Comparison of ENCODE assay signal across 11 cellular contexts in the genomic region with DNA sequence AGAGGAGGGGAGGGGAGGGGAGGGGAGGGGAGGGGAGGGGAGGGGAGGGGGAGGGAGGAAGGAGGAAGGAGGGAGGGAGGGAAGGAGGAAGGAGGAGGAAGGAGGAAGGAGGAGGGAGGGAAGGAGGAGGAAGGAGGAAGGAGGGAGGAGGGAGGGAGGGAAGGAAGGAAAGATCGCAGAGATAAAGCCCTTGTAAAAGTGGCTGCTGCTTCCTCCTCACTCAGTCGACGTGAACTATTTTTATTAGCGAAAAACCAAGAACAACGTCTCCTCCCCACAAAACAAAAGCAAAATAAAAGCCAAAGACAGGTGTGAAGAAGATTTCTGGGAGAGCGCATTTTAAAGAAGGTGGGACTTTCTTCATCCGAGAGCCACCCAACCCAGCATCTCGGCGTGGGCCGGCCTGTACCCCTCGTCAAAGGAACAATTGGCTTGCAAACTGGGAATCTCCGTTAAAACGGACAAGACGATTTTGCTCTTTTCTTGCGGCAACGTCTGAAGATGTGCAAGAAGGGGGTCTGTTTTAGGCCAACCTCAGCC. TPM values are rescaled to one million over a fixed set of nuclear protein-coding genes. Genes with fewer than 3 reads are reported as not detected.
DNase-seq lines count a peak whose midpoint lies in the region; ATAC-seq and TF ChIP-seq lines count a peak whose summit lies in the region.
"Had no signal": no experiment of that assay in that cellular context is flagged by ENCODE, and none has a peak within 500 bp of the region (broad histone marks: within the 10 kb centered on the region; RNA-seq: fewer than 3 reads in every experiment).

No MANE protein-coding gene starts in this region.

- H4K8ac ChIP-seq in IMR-90 (ENCODE audit: low read depth in 2 of 2, low read length in 2 of 2), result no peak overlapping the region

- no peak overlapping the region for H2BK120ac ChIP-seq in IMR-90 (ENCODE audit: low read depth, low read length)

- H3K36me3 ChIP-seq in DND-41 (ENCODE audit: insufficient read depth, low read length) (peaks cover 58% of the 10 kb centered on the region), IMR-90 (ENCODE audit: control insufficient read depth, insufficient read depth, low read length) (no peaks in the 10 kb centered on the region), iPS-15b (ENCODE audit: control insufficient read depth, insufficient read depth, low read length) (no peaks in the 10 kb centered on the region)

- no peaks in the 10 kb centered on the region for H3K9me1 ChIP-seq in IMR-90 (ENCODE audit: insufficient read depth, low read length)

- no peaks in the 10 kb centered on the region for H3K4me1 Mint-ChIP-seq in osteocyte (ENCODE audit: unreplicated experiment)

- no peak overlapping the region for H3K14ac ChIP-seq in IMR-90 (replicated peaks; ENCODE audit: low read depth, low read length)

- no peak for TF ChIP-seq CTCF in DND-41 (IDR thresholded peaks at IDR 0.05; ENCODE audit: borderline replicate concordance, extremely low read depth, low read length, poor library complexity, severe bottlenecking)
- no peak for TF ChIP-seq CTCF in IMR-90 (conservative IDR thresholded peaks at IDR 0.05; ENCODE audit: low read depth, low read length)
- TF ChIP-seq CTCF in osteocyte (IDR thresholded peaks at IDR 0.05), result no peak

- H3K27me3 ChIP-seq in DND-41 (ENCODE audit: insufficient read depth, low read length, poor library complexity) (no peaks in the 10 kb centered on the region), IMR-90 (ENCODE audit: control insufficient read depth, insufficient read depth, low read length) (no peaks in the 10 kb centered on the region), iPS-15b (ENCODE audit: control insufficient read depth, insufficient read depth, low read length) (no peaks in the 10 kb centered on the region)

- in situ Hi-C loops in IMR-90 (cut with MboI; ENCODE audit: low sequenced_read_pairs), result no loop called here

- no peaks in the 10 kb centered on the region for H3K79me1 ChIP-seq in IMR-90 (ENCODE audit: low read depth in 1 of 2, low read length in 2 of 2)

- H2BK20ac ChIP-seq in IMR-90 (ENCODE audit: low read depth, low read length), result no peak overlapping the region

- H3K27me3 Mint-ChIP-seq in osteocyte (ENCODE audit: unreplicated experiment), result peaks cover 2% of the 10 kb centered on the region

- H3K27ac ChIP-seq in DND-41 (ENCODE audit: low read length) (peak overlapping the region; percentile 60), IMR-90 (ENCODE audit: insufficient read depth, low read length) (no peak overlapping the region)
- H3K27ac ChIP-seq: KMS-11 had no signal

- DNase-seq in DND-41, result peak; percentile 3
- DNase-seq in IMR-90, result no peak
- no peak for DNase-seq in osteocyte (ENCODE audit: extremely low spot score, unreplicated experiment)
- DNase-seq in NCI-H82 treated with DMSO at 0.1 percent for 48 hours (lab: John Stamatoyannopoulos, UW; ENCODE audit: unreplicated experiment), result no peak
- no peak for DNase-seq in A172 (ENCODE audit: low spot score)
- no peak for DNase-seq in effector CD4-positive, alpha-beta T cell
- DNase-seq: cerebellar nuclear complex, EL had no signal

- H2AFZ ChIP-seq in DND-41 (ENCODE audit: low read depth, low read length) (no peak overlapping the region), IMR-90 (replicated peaks; ENCODE audit: low read length, poor library complexity) (peak overlapping the region; percentile 51)

- POLR2A ChIA-PET in IMR-90 (lab: Charles Lee; ENCODE audit: unreplicated experiment), result no interaction called here

- H3K4me2 ChIP-seq in DND-41 (ENCODE audit: insufficient read depth, low read length) (no peak overlapping the region), IMR-90 (ENCODE audit: low read depth, low read length) (no peak overlapping the region)
- H3K4me2 ChIP-seq: KMS-11 had no signal

- H3K36me3 Mint-ChIP-seq in osteocyte (ENCODE audit: unreplicated experiment), result no peaks in the 10 kb centered on the region

- no peak overlapping the region for H3K27ac Mint-ChIP-seq in osteocyte (ENCODE audit: unreplicated experiment)

- BruUV-seq in IMR-90 (replicated peaks; lab: Mats Ljungman, UMichigan), result no TSS peak

- CTCF ChIA-PET in IMR-90 (lab: Yijun Ruan, JAX), result no interaction called here

- WGBS in IMR-90 (ENCODE audit: extremely low coverage in 2 of 2, insufficient read length in 1 of 2), 2 experiments, result 0% methylated on average over 2 of the region's 16 CpGs; no CpG with 5 or more reads in 1 of the 2 experiments

- no peak overlapping the region for H3K18ac ChIP-seq in IMR-90 (ENCODE audit: low read depth, low read length)

- ATAC-seq in DND-41 (ENCODE audit: insufficient read depth, low read depth) (peak; percentile 23; the same call in 2 of the 3 replicates), IMR-90 (ENCODE audit: low read depth) (no peak)

- no peak overlapping the region for H2AK5ac ChIP-seq in IMR-90 (ENCODE audit: low read depth, low read length)

- H2BK15ac ChIP-seq in IMR-90 (ENCODE audit: low read depth, low read length), result no peak overlapping the region

- TF ChIP-seq RAD21 in IMR-90 (IDR thresholded peaks at IDR 0.05; ENCODE audit: low read length), result no peak

- H3K4me3 ChIP-seq in DND-41 (ENCODE audit: low read depth in 1 of 2, low read length in 2 of 2) (no peak overlapping the region), IMR-90 (ENCODE audit: insufficient read depth, low read depth, low read length) (no peak overlapping the region), iPS-15b (ENCODE audit: low read depth, low read length) (peak overlapping the region; percentile 9)

- no peak overlapping the region for H2AK9ac ChIP-seq in IMR-90 (replicated peaks; ENCODE audit: low read depth, low read length, poor library complexity)

- no peak overlapping the region for H3K23ac ChIP-seq in IMR-90 (ENCODE audit: low read depth, low read length)

- peaks cover 70% of the 10 kb centered on the region for H3K79me2 ChIP-seq in DND-41 (ENCODE audit: insufficient read depth, low read length)

- TF ChIP-seq POLR2A in GM19099 (IDR thresholded peaks at IDR 0.05; ENCODE audit: extremely low read depth, insufficient read length, low read depth), result peak; percentile 11
- TF ChIP-seq POLR2A in IMR-90 (IDR thresholded peaks at IDR 0.05; ENCODE audit: low read depth, low read length), result no peak

- H3K9me3 ChIP-seq in DND-41 (ENCODE audit: insufficient read depth, low read length, severe bottlenecking), result no peaks in the 10 kb centered on the region
- H3K9me3 ChIP-seq in IMR-90 (ENCODE audit: control insufficient read depth, insufficient read depth, low read length), result peaks cover 7% of the 10 kb centered on the region; the same call in 1 of the 2 replicates
- no peaks in the 10 kb centered on the region for H3K9me3 ChIP-seq in iPS-15b (ENCODE audit: control insufficient read depth, insufficient read depth, low read length)

- H3K9me3 Mint-ChIP-seq in osteocyte (ENCODE audit: unreplicated experiment), result no peaks in the 10 kb centered on the region

- intact Hi-C loops in IMR-90 (cut with micrococcal nuclease), result no loop called here

- no peak overlapping the region for H3K4ac ChIP-seq in IMR-90 (ENCODE audit: low read depth, low read length)

- H4K5ac ChIP-seq in IMR-90 (ENCODE audit: low read depth, low read length), result no peak overlapping the region

- dilution Hi-C loops in IMR-90 (cut with HindIII; ENCODE audit: low sequenced_read_pairs, unreplicated experiment), result no loop called here

- H3K9ac ChIP-seq in DND-41 (ENCODE audit: low read depth, low read length) (no peak overlapping the region), IMR-90 (ENCODE audit: low read depth, low read length) (no peak overlapping the region), iPS-15b (ENCODE audit: low read depth, low read length) (no peak overlapping the region)
- H3K9ac ChIP-seq: KMS-11 had no signal

- peaks cover 51% of the 10 kb centered on the region for H4K20me1 ChIP-seq in DND-41 (ENCODE audit: insufficient read depth, low read length)
- H4K20me1 ChIP-seq in IMR-90 (ENCODE audit: insufficient read depth, low read length), result no peaks in the 10 kb centered on the region

- no peak overlapping the region for H3K4me3 Mint-ChIP-seq in osteocyte (ENCODE audit: unreplicated experiment)

- H4K91ac ChIP-seq in IMR-90 (ENCODE audit: insufficient read depth, low read depth, low read length), result no peak overlapping the region

- H3K56ac ChIP-seq in IMR-90 (ENCODE audit: extremely low read depth, insufficient read depth, low read length), result no peak overlapping the region

- H3K4me1 ChIP-seq in DND-41 (ENCODE audit: insufficient read depth, low read length) (no peaks in the 10 kb centered on the region; the same call in 1 of the 2 replicates), IMR-90 (ENCODE audit: control insufficient read depth, insufficient read depth, low read length) (no peaks in the 10 kb centered on the region), iPS-15b (ENCODE audit: control insufficient read depth, insufficient read depth, low read length) (no peaks in the 10 kb centered on the region)

- no peak overlapping the region for H2BK5ac ChIP-seq in IMR-90 (ENCODE audit: low read depth, low read length, poor library complexity, severe bottlenecking)

TF ChIP-seq in IMR-90, 13 proteins besides CTCF, POLR2A, EP300 and RAD21 (continues in another document):
- TF ChIP-seq FOS (IDR thresholded peaks at IDR 0.05; ENCODE audit: low read depth, low read length), result no peak
- no peak for TF ChIP-seq BHLHE40 (IDR thresholded peaks at IDR 0.05; ENCODE audit: low read depth, low read length)
- no peak for TF ChIP-seq RFX5 (IDR thresholded peaks at IDR 0.05; ENCODE audit: low read depth, low read length)
- TF ChIP-seq, protein P1, sequence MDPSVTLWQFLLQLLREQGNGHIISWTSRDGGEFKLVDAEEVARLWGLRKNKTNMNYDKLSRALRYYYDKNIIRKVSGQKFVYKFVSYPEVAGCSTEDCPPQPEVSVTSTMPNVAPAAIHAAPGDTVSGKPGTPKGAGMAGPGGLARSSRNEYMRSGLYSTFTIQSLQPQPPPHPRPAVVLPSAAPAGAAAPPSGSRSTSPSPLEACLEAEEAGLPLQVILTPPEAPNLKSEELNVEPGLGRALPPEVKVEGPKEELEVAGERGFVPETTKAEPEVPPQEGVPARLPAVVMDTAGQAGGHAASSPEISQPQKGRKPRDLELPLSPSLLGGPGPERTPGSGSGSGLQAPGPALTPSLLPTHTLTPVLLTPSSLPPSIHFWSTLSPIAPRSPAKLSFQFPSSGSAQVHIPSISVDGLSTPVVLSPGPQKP (IDR thresholded peaks at IDR 0.05; ENCODE audit: borderline replicate concordance, low read depth, low read length), result no peak
- TF ChIP-seq NFE2L2 (IDR thresholded peaks at IDR 0.05; ENCODE audit: low read depth, low read length), result no peak

RNA-seq across cellular contexts. Expression of gene ASMTL, which starts 40.7 kb away (rescaled TPM):
- 13.1 and 13.4 TPM in 2 replicates for total RNA-seq in IMR-90 (2012; rRNA removed)
- 33.4 and 34.6 TPM in 2 replicates for polyA plus RNA-seq in IMR-90 (2012; rRNA removed)
- polyA plus RNA-seq in IMR-90 (2012; cell fraction: cytosol; rRNA removed), result 35.4 and 37.5 TPM in 2 replicates
- polyA plus RNA-seq in IMR-90 (2012; cell fraction: nucleus; rRNA removed; ENCODE audit: low replicate concordance), result 26.1 and 39.1 TPM in 2 replicates
- total RNA-seq in osteocyte, result 33.3 and 35.9 TPM in 2 replicates
- 3.3 and 4.2 TPM in 2 replicates for total RNA-seq in A172 (2014; rRNA removed; shearing (Covaris generic))

RNA-seq across cellular contexts. Expression of gene P2RY8, which starts 43.6 kb away (rescaled TPM):
- total RNA-seq in IMR-90 (2012; rRNA removed) (not detected in 2 replicates), osteocyte (not detected in 2 replicates)
- not detected in 2 replicates for polyA plus RNA-seq in IMR-90 (2012; rRNA removed)
- polyA plus RNA-seq in IMR-90 (2012; cell fraction: cytosol; rRNA removed), result not detected in 2 replicates
- not detected in 2 replicates for polyA plus RNA-seq in IMR-90 (2012; cell fraction: nucleus; rRNA removed; ENCODE audit: low replicate concordance)
- not detected in 2 replicates for total RNA-seq in A172 (2014; rRNA removed; shearing (Covaris generic))
